In genomic region chr6:87220997-87221396, GRCh38 we compare ENCODE assay signal across 18 cellular contexts.
"Had no signal": no experiment of that assay in that cellular context is flagged by ENCODE, and none has a peak within 500 bp of the region (broad histone marks: within the 10 kb centered on the region; RNA-seq: fewer than 3 reads in every experiment).

No MANE protein-coding gene starts in this region.

- H3K4me3 ChIP-seq: lung, upper lobe of left lung had no signal

- H3K27ac ChIP-seq: upper lobe of left lung had no signal

- H3K4me1 Mint-ChIP-seq: neural crest cell had no signal

- H3K9me3 Mint-ChIP-seq: activated T-cell treated with anti-CD3 and anti-CD28 coated beads, Interleukin-2, amount 50 U/mL, for 24 hours; activated T-helper 17 cell treated with anti-CD3 and anti-CD28 coated beads, Interleukin-2, amount 50 U/mL, for 72 hours had no signal

- DNase-seq: activated CD8-positive, alpha-beta memory T cell treated with anti-CD3 and anti-CD28 coated beads, Interleukin-2, amount 50 U/mL, for 4 hours; activated T-cell treated with anti-CD3 and anti-CD28 coated beads, Interleukin-2, amount 50 U/mL, for 24 hours; amygdala; dermis blood vessel endothelial cell; effector memory CD4-positive, alpha-beta T cell; foreskin melanocyte; kidney; naive thymus-derived CD4-positive, alpha-beta T cell; retina; stimulated activated CD4-positive, alpha-beta T cell treated with anti-CD3 and anti-CD28 coated beads, Interleukin-4, amount 100 ng/mL, for 1 hour; stimulated activated naive CD8-positive, alpha-beta T cell treated with anti-CD3 and anti-CD28 coated beads, Interleukin-15, Interleukin-2, amounts not matched to agents 100 U/mL and 50 U/mL, for 24 hours; T-helper 1 cell; T-helper 9 cell; upper lobe of left lung had no signal

- FAIRE-seq: kidney had no signal

- ATAC-seq: activated T-helper 17 cell treated with anti-CD3 and anti-CD28 coated beads, Interleukin-2, amount 50 U/mL, for 72 hours; naive thymus-derived CD4-positive, alpha-beta T cell; stimulated activated naive CD8-positive, alpha-beta T cell treated with anti-CD3 and anti-CD28 coated beads, Interleukin-15, Interleukin-2, amounts not matched to agents 100 U/mL and 50 U/mL, for 24 hours had no signal

- H3K4me3 Mint-ChIP-seq: activated T-cell treated with anti-CD3 and anti-CD28 coated beads, Interleukin-2, amount 50 U/mL, for 24 hours; activated T-helper 17 cell treated with anti-CD3 and anti-CD28 coated beads, Interleukin-2, amount 50 U/mL, for 72 hours; naive thymus-derived CD4-positive, alpha-beta T cell; neural crest cell had no signal

- H3K4me1 ChIP-seq: upper lobe of left lung had no signal

- H3K9me3 ChIP-seq: upper lobe of left lung had no signal

- H3K27ac Mint-ChIP-seq: activated T-helper 17 cell treated with anti-CD3 and anti-CD28 coated beads, Interleukin-2, amount 50 U/mL, for 72 hours; progenitor cell of endocrine pancreas had no signal

- H3K27me3 ChIP-seq: upper lobe of left lung had no signal

- H3K27me3 Mint-ChIP-seq: activated T-cell treated with anti-CD3 and anti-CD28 coated beads, Interleukin-2, amount 50 U/mL, for 24 hours; activated T-helper 17 cell treated with anti-CD3 and anti-CD28 coated beads, Interleukin-2, amount 50 U/mL, for 72 hours; naive thymus-derived CD4-positive, alpha-beta T cell; progenitor cell of endocrine pancreas had no signal
